In genomic region chr2:120222186-120223033, GRCh38 we compare ENCODE assay signal across 3 cellular contexts.
A peak's percentile ranks its signal among the peaks of the same experiment; 100 is the strongest.
TF ChIP-seq lines count a peak whose summit lies in the region.

No MANE protein-coding gene starts in this region.

TF ChIP-seq in SK-N-SH, 30 proteins besides CTCF, POLR2A, EP300 and RAD21:
- no peak for TF ChIP-seq FOXJ3 (CRISPR knock-in tag; IDR thresholded peaks at IDR 0.05)
- TF ChIP-seq MXI1 (IDR thresholded peaks at IDR 0.05; ENCODE audit: low read depth, low read length) = no peak
- no peak for TF ChIP-seq SMC3 (IDR thresholded peaks at IDR 0.05; ENCODE audit: low read depth, low read length)
- TF ChIP-seq TEAD4 (IDR thresholded peaks at IDR 0.05; ENCODE audit: borderline replicate concordance, insufficient read depth) = no peak
- TF ChIP-seq TCF12 (IDR thresholded peaks at IDR 0.05) = no peak
- no peak for TF ChIP-seq CHD2 (IDR thresholded peaks at IDR 0.05; ENCODE audit: low read length, partially characterized antibody)
- TF ChIP-seq, protein P1, sequence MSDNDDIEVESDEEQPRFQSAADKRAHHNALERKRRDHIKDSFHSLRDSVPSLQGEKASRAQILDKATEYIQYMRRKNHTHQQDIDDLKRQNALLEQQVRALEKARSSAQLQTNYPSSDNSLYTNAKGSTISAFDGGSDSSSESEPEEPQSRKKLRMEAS (IDR thresholded peaks at IDR 0.05; ENCODE audit: low read depth) = no peak
- TF ChIP-seq USF1 (IDR thresholded peaks at IDR 0.05; ENCODE audit: borderline replicate concordance, low read depth) = no peak
- no peak for TF ChIP-seq USF2 (IDR thresholded peaks at IDR 0.05; ENCODE audit: borderline replicate concordance, low read depth, low read length)
- TF ChIP-seq SIN3A (IDR thresholded peaks at IDR 0.05; ENCODE audit: borderline replicate concordance, low read depth, low read length) = no peak
- TF ChIP-seq MEF2A (IDR thresholded peaks at IDR 0.05; ENCODE audit: borderline replicate concordance, low read depth) = no peak
- no peak for TF ChIP-seq NFIC (IDR thresholded peaks at IDR 0.05; ENCODE audit: borderline replicate concordance)
- TF ChIP-seq JUND (IDR thresholded peaks at IDR 0.05) = no peak
- no peak for TF ChIP-seq ZBTB33 (IDR thresholded peaks at IDR 0.05; ENCODE audit: borderline replicate concordance, low read depth)
- TF ChIP-seq RXRA (IDR thresholded peaks at IDR 0.05; ENCODE audit: borderline replicate concordance, low read depth) = no peak
- no peak for TF ChIP-seq EZH2phosphoT487 (IDR thresholded peaks at IDR 0.05; ENCODE audit: borderline replicate concordance, low read depth)
- TF ChIP-seq POLR2AphosphoS5 (IDR thresholded peaks at IDR 0.05; ENCODE audit: low read depth, low read length) = no peak
- no peak for TF ChIP-seq ELF1 (IDR thresholded peaks at IDR 0.05)

TF ChIP-seq in SK-N-SH treated with all-trans-retinoic acid at 6 μM for 48 hours, 23 proteins besides CTCF, POLR2A, EP300 and RAD21:
- TF ChIP-seq ZNF565 (CRISPR knock-in tag; conservative IDR thresholded peaks at IDR 0.05; ENCODE audit: low read depth) (no peak), ESRRG (CRISPR knock-in tag; IDR thresholded peaks at IDR 0.05) (no peak), CSDC2 (CRISPR knock-in tag; IDR thresholded peaks at IDR 0.05) (no peak), ZFP3 (CRISPR knock-in tag; IDR thresholded peaks at IDR 0.05) (no peak), GLIS3 (CRISPR knock-in tag; IDR thresholded peaks at IDR 0.05) (no peak), ZNF8 (CRISPR knock-in tag; IDR thresholded peaks at IDR 0.05) (no peak)

TF ChIP-seq in HepG2, 621 proteins besides CTCF, POLR2A, EP300 and RAD21:
- TF ChIP-seq CHCHD3 (CRISPR knock-in tag; IDR thresholded peaks at IDR 0.05) (peak; percentile 61; the same call in 1 of the 2 replicates), MEIS2 (CRISPR knock-in tag; IDR thresholded peaks at IDR 0.05) (no peak), BCL6 (CRISPR knock-in tag; IDR thresholded peaks at IDR 0.05) (no peak), ESRRA (CRISPR knock-in tag; IDR thresholded peaks at IDR 0.05; ENCODE audit: low read depth) (no peak), TOE1 (CRISPR knock-in tag; IDR thresholded peaks at IDR 0.05) (no peak), ZNF670 (CRISPR knock-in tag; IDR thresholded peaks at IDR 0.05; ENCODE audit: borderline replicate concordance) (no peak), AGO2 (optimal IDR thresholded peaks at IDR 0.05; ENCODE audit: low read depth, low read length) (peak; percentile 45), HNRNPL (IDR thresholded peaks at IDR 0.05; ENCODE audit: low read depth, low read length) (0 out of 2 replicates have a peak, but pooled peaks have one; percentile 41), SCMH1 (CRISPR knock-in tag; IDR thresholded peaks at IDR 0.05; ENCODE audit: borderline replicate concordance) (no peak), DR1 (CRISPR knock-in tag; IDR thresholded peaks at IDR 0.05) (no peak), ZNF564 (CRISPR knock-in tag; IDR thresholded peaks at IDR 0.05) (no peak), SMARCC2 (IDR thresholded peaks at IDR 0.05) (no peak), ZNF280B (CRISPR knock-in tag; IDR thresholded peaks at IDR 0.05; ENCODE audit: borderline replicate concordance) (peak; percentile 16; the same call in 1 of the 2 replicates), SIN3B (IDR thresholded peaks at IDR 0.05; ENCODE audit: low read length) (no peak), ZBTB3 (CRISPR knock-in tag; IDR thresholded peaks at IDR 0.05; ENCODE audit: borderline replicate concordance, low read depth) (no peak), JUN (CRISPR knock-in tag; IDR thresholded peaks at IDR 0.05) (peak; percentile 13; the same call in 1 of the 2 replicates), YY1 (IDR thresholded peaks at IDR 0.05; ENCODE audit: insufficient read depth, insufficient replicate concordance, low read depth, low read length) (no peak), MZF1 (CRISPR knock-in tag; IDR thresholded peaks at IDR 0.05; ENCODE audit: borderline replicate concordance) (no peak), ZNF350 (CRISPR knock-in tag; IDR thresholded peaks at IDR 0.05; ENCODE audit: borderline replicate concordance, low read depth) (0 out of 2 replicates have a peak, but pooled peaks have one; percentile 20), SPEN (CRISPR knock-in tag; IDR thresholded peaks at IDR 0.05; ENCODE audit: low read depth) (no peak), NFE2L1 (CRISPR knock-in tag; IDR thresholded peaks at IDR 0.05; ENCODE audit: borderline replicate concordance) (no peak), ZBTB38 (CRISPR knock-in tag; IDR thresholded peaks at IDR 0.05) (peak; percentile 74), ZKSCAN8 (CRISPR knock-in tag; IDR thresholded peaks at IDR 0.05; ENCODE audit: borderline replicate concordance) (no peak), TCF7L2 (IDR thresholded peaks at IDR 0.05; ENCODE audit: low read depth, low read length) (no peak), ZNF777 (CRISPR knock-in tag; IDR thresholded peaks at IDR 0.05) (no peak), ATRX (CRISPR knock-in tag; IDR thresholded peaks at IDR 0.05; ENCODE audit: borderline replicate concordance) (no peak), ZNF839 (CRISPR knock-in tag; IDR thresholded peaks at IDR 0.05; ENCODE audit: borderline replicate concordance) (0 out of 2 replicates have a peak, but pooled peaks have one; percentile 2)
- TF ChIP-seq, protein P2, sequence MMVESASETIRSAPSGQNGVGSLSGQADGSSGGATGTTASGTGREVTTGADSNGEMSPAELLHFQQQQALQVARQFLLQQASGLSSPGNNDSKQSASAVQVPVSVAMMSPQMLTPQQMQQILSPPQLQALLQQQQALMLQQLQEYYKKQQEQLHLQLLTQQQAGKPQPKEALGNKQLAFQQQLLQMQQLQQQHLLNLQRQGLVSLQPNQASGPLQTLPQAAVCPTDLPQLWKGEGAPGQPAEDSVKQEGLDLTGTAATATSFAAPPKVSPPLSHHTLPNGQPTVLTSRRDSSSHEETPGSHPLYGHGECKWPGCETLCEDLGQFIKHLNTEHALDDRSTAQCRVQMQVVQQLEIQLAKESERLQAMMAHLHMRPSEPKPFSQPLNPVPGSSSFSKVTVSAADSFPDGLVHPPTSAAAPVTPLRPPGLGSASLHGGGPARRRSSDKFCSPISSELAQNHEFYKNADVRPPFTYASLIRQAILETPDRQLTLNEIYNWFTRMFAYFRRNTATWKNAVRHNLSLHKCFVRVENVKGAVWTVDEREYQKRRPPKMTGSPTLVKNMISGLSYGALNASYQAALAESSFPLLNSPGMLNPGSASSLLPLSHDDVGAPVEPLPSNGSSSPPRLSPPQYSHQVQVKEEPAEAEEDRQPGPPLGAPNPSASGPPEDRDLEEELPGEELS (CRISPR knock-in tag; IDR thresholded peaks at IDR 0.05) = no peak
- TF ChIP-seq, protein P3, sequence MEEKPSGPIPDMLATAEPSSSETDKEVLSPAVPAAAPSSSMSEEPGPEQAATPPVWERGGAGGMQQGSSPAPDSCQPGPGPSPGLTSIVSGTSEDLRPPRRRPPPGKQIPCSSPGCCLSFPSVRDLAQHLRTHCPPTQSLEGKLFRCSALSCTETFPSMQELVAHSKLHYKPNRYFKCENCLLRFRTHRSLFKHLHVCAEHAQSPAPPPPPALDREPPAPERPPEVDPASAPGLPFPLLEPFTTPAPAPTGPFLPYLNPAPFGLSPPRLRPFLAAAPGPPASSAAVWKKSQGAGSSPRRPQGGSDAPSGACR (CRISPR knock-in tag; IDR thresholded peaks at IDR 0.05) = no peak
- TF ChIP-seq, protein P4, sequence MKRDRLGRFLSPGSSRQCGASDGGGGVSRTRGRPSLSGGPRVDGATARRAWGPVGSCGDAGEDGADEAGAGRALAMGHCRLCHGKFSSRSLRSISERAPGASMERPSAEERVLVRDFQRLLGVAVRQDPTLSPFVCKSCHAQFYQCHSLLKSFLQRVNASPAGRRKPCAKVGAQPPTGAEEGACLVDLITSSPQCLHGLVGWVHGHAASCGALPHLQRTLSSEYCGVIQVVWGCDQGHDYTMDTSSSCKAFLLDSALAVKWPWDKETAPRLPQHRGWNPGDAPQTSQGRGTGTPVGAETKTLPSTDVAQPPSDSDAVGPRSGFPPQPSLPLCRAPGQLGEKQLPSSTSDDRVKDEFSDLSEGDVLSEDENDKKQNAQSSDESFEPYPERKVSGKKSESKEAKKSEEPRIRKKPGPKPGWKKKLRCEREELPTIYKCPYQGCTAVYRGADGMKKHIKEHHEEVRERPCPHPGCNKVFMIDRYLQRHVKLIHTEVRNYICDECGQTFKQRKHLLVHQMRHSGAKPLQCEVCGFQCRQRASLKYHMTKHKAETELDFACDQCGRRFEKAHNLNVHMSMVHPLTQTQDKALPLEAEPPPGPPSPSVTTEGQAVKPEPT (CRISPR knock-in tag; IDR thresholded peaks at IDR 0.05; ENCODE audit: low read depth) = 0 out of 2 replicates have a peak, but pooled peaks have one; percentile 8
- TF ChIP-seq, protein P5, sequence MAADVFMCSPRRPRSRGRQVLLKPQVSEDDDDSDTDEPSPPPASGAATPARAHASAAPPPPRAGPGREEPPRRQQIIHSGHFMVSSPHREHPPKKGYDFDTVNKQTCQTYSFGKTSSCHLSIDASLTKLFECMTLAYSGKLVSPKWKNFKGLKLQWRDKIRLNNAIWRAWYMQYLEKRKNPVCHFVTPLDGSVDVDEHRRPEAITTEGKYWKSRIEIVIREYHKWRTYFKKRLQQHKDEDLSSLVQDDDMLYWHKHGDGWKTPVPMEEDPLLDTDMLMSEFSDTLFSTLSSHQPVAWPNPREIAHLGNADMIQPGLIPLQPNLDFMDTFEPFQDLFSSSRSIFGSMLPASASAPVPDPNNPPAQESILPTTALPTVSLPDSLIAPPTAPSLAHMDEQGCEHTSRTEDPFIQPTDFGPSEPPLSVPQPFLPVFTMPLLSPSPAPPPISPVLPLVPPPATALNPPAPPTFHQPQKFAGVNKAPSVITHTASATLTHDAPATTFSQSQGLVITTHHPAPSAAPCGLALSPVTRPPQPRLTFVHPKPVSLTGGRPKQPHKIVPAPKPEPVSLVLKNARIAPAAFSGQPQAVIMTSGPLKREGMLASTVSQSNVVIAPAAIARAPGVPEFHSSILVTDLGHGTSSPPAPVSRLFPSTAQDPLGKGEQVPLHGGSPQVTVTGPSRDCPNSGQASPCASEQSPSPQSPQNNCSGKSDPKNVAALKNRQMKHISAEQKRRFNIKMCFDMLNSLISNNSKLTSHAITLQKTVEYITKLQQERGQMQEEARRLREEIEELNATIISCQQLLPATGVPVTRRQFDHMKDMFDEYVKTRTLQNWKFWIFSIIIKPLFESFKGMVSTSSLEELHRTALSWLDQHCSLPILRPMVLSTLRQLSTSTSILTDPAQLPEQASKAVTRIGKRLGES (CRISPR knock-in tag; IDR thresholded peaks at IDR 0.05; ENCODE audit: borderline replicate concordance) = no peak
- TF ChIP-seq, protein P6, sequence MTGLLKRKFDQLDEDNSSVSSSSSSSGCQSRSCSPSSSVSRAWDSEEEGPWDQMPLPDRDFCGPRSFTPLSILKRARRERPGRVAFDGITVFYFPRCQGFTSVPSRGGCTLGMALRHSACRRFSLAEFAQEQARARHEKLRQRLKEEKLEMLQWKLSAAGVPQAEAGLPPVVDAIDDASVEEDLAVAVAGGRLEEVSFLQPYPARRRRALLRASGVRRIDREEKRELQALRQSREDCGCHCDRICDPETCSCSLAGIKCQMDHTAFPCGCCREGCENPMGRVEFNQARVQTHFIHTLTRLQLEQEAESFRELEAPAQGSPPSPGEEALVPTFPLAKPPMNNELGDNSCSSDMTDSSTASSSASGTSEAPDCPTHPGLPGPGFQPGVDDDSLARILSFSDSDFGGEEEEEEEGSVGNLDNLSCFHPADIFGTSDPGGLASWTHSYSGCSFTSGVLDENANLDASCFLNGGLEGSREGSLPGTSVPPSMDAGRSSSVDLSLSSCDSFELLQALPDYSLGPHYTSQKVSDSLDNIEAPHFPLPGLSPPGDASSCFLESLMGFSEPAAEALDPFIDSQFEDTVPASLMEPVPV (CRISPR knock-in tag; IDR thresholded peaks at IDR 0.05) = 0 out of 2 replicates have a peak, but pooled peaks have one; percentile 10
- TF ChIP-seq, protein P7, sequence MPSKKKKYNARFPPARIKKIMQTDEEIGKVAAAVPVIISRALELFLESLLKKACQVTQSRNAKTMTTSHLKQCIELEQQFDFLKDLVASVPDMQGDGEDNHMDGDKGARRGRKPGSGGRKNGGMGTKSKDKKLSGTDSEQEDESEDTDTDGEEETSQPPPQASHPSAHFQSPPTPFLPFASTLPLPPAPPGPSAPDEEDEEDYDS (CRISPR knock-in tag; IDR thresholded peaks at IDR 0.05) = no peak
